Comparison of ENCODE assay signal across 10 cellular contexts in genomic region chr13:41562083-41562482, GRCh38.
DNase-seq lines count a peak whose midpoint lies in the region.
"Had no signal": no experiment of that assay in that cellular context is flagged by ENCODE, and none has a peak within 500 bp of the region (broad histone marks: within the 10 kb centered on the region; RNA-seq: fewer than 3 reads in every experiment).

No MANE protein-coding gene starts in this region.

- H3K79me2 ChIP-seq in trophoblast cell (ENCODE audit: control insufficient read depth, insufficient read depth, low read length, poor library complexity), result no peaks in the 10 kb centered on the region

- no peak overlapping the region for H2AFZ ChIP-seq in trophoblast cell (ENCODE audit: insufficient read depth, low read length, poor library complexity)

- H2AK5ac ChIP-seq in trophoblast cell (ENCODE audit: low read length), result no peak overlapping the region

- H3K23ac ChIP-seq in trophoblast cell (ENCODE audit: low read length), result no peak overlapping the region

- no peak overlapping the region for H3K18ac ChIP-seq in trophoblast cell (ENCODE audit: low read length)

- H2BK120ac ChIP-seq in trophoblast cell (ENCODE audit: insufficient read depth, low read length, poor library complexity), result no peak overlapping the region

- no CpG with 5 or more reads among the region's 7 CpGs for WGBS in trophoblast cell (ENCODE audit: extremely low coverage, insufficient coverage, insufficient read length)

- no peak overlapping the region for H3K4me2 ChIP-seq in trophoblast cell (ENCODE audit: low read length)

- H3K36me3 ChIP-seq in adipocyte (ENCODE audit: control insufficient read depth, insufficient read depth, low read length, severe bottlenecking) (no peaks in the 10 kb centered on the region), trophoblast cell (ENCODE audit: control insufficient read depth in 1 of 2, insufficient read depth in 2 of 2, low read length in 2 of 2) (no peaks in the 10 kb centered on the region), H7 (replicated peaks; ENCODE audit: control insufficient read depth, insufficient read depth, low read length) (no peaks in the 10 kb centered on the region)

- H3K9ac ChIP-seq in adipocyte (ENCODE audit: low read length) (no peak overlapping the region), trophoblast cell (ENCODE audit: low read length) (no peak overlapping the region)

- no peak overlapping the region for H3K4me3 ChIP-seq in adipocyte (ENCODE audit: low read length)
- no peak overlapping the region for H3K4me3 ChIP-seq in trophoblast cell (ENCODE audit: low read depth, low read length)
- H3K4me3 ChIP-seq in H7 (ENCODE audit: insufficient read depth, low read depth, low read length), result no peak overlapping the region

- H3K27me3 ChIP-seq in adipocyte (replicated peaks; ENCODE audit: control insufficient read depth, insufficient read depth, low read length) (no peaks in the 10 kb centered on the region), trophoblast cell (ENCODE audit: insufficient read depth, low read length) (no peaks in the 10 kb centered on the region), H7 (ENCODE audit: control insufficient read depth, insufficient read depth, low read length) (no peaks in the 10 kb centered on the region)

- H4K91ac ChIP-seq in trophoblast cell (ENCODE audit: low read depth, low read length), result no peak overlapping the region

- H2BK5ac ChIP-seq in trophoblast cell (ENCODE audit: low read depth, low read length, poor library complexity), result no peak overlapping the region

- no peak overlapping the region for H4K12ac ChIP-seq in trophoblast cell (ENCODE audit: low read depth, low read length)

- H4K8ac ChIP-seq in trophoblast cell (ENCODE audit: low read depth, low read length), result no peak overlapping the region

- H3K4me1 ChIP-seq in adipocyte (ENCODE audit: control insufficient read depth, insufficient read depth, low read length) (peaks cover 21% of the 10 kb centered on the region), trophoblast cell (ENCODE audit: control insufficient read depth in 1 of 2, insufficient read depth in 2 of 2, low read length in 2 of 2) (peaks cover 3 to 5% of the 10 kb centered on the region in 2 experiments)

- no peak overlapping the region for H2BK12ac ChIP-seq in trophoblast cell (ENCODE audit: low read length)

- no peaks in the 10 kb centered on the region for H3K9me3 ChIP-seq in adipocyte (ENCODE audit: control insufficient read depth, low read length)
- H3K9me3 ChIP-seq in trophoblast cell (ENCODE audit: insufficient read depth, low read depth, low read length), result no peaks in the 10 kb centered on the region

- H3K4ac ChIP-seq in trophoblast cell (ENCODE audit: low read depth, low read length), result no peak overlapping the region

- H3K27ac ChIP-seq in trophoblast cell (ENCODE audit: low read depth, low read length), result no peak overlapping the region

- H3K79me1 ChIP-seq in trophoblast cell (ENCODE audit: low read length), result no peaks in the 10 kb centered on the region

- DNase-seq in COLO829 (ENCODE audit: low spot score) (peak; percentile 40), adipocyte (ENCODE audit: low read depth) (peak; percentile 89), globus pallidus (ENCODE audit: low spot score) (peak; percentile 96), trophoblast cell (peak; percentile 22 to 38), RPMI8226 (no peak), SIG-M5 treated with dmso at 0.1 percent for 504 hours (lab: John Stamatoyannopoulos, UW; ENCODE audit: unreplicated experiment) (no peak), H7 (no peak)
- DNase-seq in activated CD4-positive, alpha-beta T cell treated with anti-CD3 and anti-CD28 coated beads for 48 hours, result no peak
- DNase-seq: activated effector memory CD4-positive, alpha-beta T cell treated with Interleukin-2 at 50 U/mL for 16 hours; CD8-positive, alpha-beta memory T cell had no signal

- no peak overlapping the region for H3K14ac ChIP-seq in trophoblast cell (ENCODE audit: low read length)

Comparison
In these comparisons a context has a peak if more than half of its experiments do, and no peak if none do; other contexts are left out.
1. DNase-seq: peak in COLO829 (single experiment), adipocyte (single experiment), globus pallidus (single experiment) and trophoblast cell (2 of 2); none in RPMI8226 (single experiment), SIG-M5 treated with dmso at 0.1 percent for 504 hours (single experiment), H7 (single experiment) and activated CD4-positive, alpha-beta T cell treated with anti-CD3 and anti-CD28 coated beads for 48 hours (single experiment).